In genomic region chrX:83419030-83419792, GRCh38 we compare ENCODE assay signal across 34 cellular contexts.
"Had no signal": no experiment of that assay in that cellular context is flagged by ENCODE, and none has a peak within 500 bp of the region (broad histone marks: within the 10 kb centered on the region; RNA-seq: fewer than 3 reads in every experiment).

No MANE protein-coding gene starts in this region.

- H3K4me1 ChIP-seq: ascending aorta, Peyer's patch had no signal

- DNase-seq: activated CD4-positive, alpha-beta memory T cell treated with anti-CD3 and anti-CD28 coated beads, Interleukin-2, amount 10 ng/mL, durations not matched to agents 7 days and 5 days; activated CD4-positive, alpha-beta T cell treated with anti-CD3 and anti-CD28 coated beads for 1 hour; activated CD4-positive, alpha-beta T cell treated with anti-CD3 and anti-CD28 coated beads for 48 hours; activated CD4-positive, CD25-positive, alpha-beta regulatory T cell; activated CD8-positive, alpha-beta memory T cell treated with anti-CD3 and anti-CD28 coated beads for 24 hours; activated CD8-positive, alpha-beta memory T cell treated with anti-CD3 and anti-CD28 coated beads, Interleukin-2, amount 10 ng/mL, durations not matched to agents 7 days and 5 days; activated CD8-positive, alpha-beta memory T cell treated with anti-CD3 and anti-CD28 coated beads, Interleukin-2, amount 50 U/mL, for 48 hours; activated effector memory CD4-positive, alpha-beta T cell treated with Interleukin-2 at 50 U/mL for 16 hours; activated naive CD4-positive, alpha-beta T cell; activated naive CD4-positive, alpha-beta T cell treated with anti-CD3 and anti-CD28 coated beads, Interleukin-2, amount 50 U/mL, for 16 hours; activated naive CD8-positive, alpha-beta T cell treated with anti-CD3 and anti-CD28 coated beads for 36 hours; activated T-cell treated with anti-CD3 and anti-CD28 coated beads, Interleukin-2, amount 50 U/mL, for 48 hours; amniotic stem cell; Kasumi-1; KG1; MG63; NCI-H1048; NCI-H1417; NCI-H146; NCI-H187; NCI-H2029 treated with DMSO at 0.1 percent for 48 hours; NCI-H2171 treated with DMSO at 0.1 percent for 48 hours; NCI-H2227 treated with DMSO at 0.1 percent for 48 hours; NCI-H446; NCI-H524; NCI-H69; Peyer's patch; SW 1271; T-helper 1 cell; T1000; WERI-Rb-1 had no signal

- H3K27ac ChIP-seq: ascending aorta, cardiac muscle cell, Peyer's patch, RWPE1, WERI-Rb-1 had no signal

- H3K4me3 ChIP-seq: ascending aorta, cardiac muscle cell, MG63, Peyer's patch had no signal

- H3K27me3 ChIP-seq: ascending aorta, cardiac muscle cell, MG63, Peyer's patch had no signal

- H3K36me3 ChIP-seq: ascending aorta, cardiac muscle cell, MG63, Peyer's patch, WERI-Rb-1 had no signal

- H3K9me3 ChIP-seq: ascending aorta, MG63, Peyer's patch had no signal
